ENCODE assay signal across 18 cellular contexts in genomic region chr12:6053541-6053940, GRCh38.
A peak's percentile ranks its signal among the peaks of the same experiment; 100 is the strongest.
DNase-seq lines count a peak whose midpoint lies in the region; TF ChIP-seq lines count a peak whose summit lies in the region.
"Had no signal": no experiment of that assay in that cellular context is flagged by ENCODE, and none has a peak within 500 bp of the region (broad histone marks: within the 10 kb centered on the region; RNA-seq: fewer than 3 reads in every experiment).

No MANE protein-coding gene starts in this region.

- no peaks in the 10 kb centered on the region for H3K27me3 ChIP-seq in hepatocyte

- peak overlapping the region; percentile 84 for H3K27ac Mint-ChIP-seq in chondrocyte (ENCODE audit: unreplicated experiment)

- no peak overlapping the region for H3K4me3 ChIP-seq in hepatocyte
- H3K4me3 ChIP-seq in retinal pigment epithelial cell (ENCODE audit: low read length) = no peak overlapping the region
- H3K4me3 ChIP-seq: BLaER1 treated with 17β-estradiol and CSF1 and Interleukin-3, amounts not matched to agents 10 nM and 100 nM; HAP-1 had no signal

- no peaks in the 10 kb centered on the region for H3K36me3 Mint-ChIP-seq in chondrocyte (ENCODE audit: low read depth)

- peak overlapping the region; percentile 40 for H3K27ac ChIP-seq in hepatocyte
- H3K27ac ChIP-seq: BLaER1 treated with 17β-estradiol and CSF1 and Interleukin-3, amounts not matched to agents 10 nM and 100 nM; neutrophil had no signal

- no peaks in the 10 kb centered on the region for H3K27me3 Mint-ChIP-seq in chondrocyte (ENCODE audit: low read depth)

- peaks cover 46% of the 10 kb centered on the region for H3K4me1 Mint-ChIP-seq in chondrocyte (ENCODE audit: low read depth)

- H3K36me3 ChIP-seq in hepatocyte (replicated peaks; ENCODE audit: insufficient read depth, low read depth) = no peaks in the 10 kb centered on the region
- H3K36me3 ChIP-seq: BLaER1 treated with 17β-estradiol and CSF1 and Interleukin-3, amounts not matched to agents 10 nM and 100 nM; HAP-1; neutrophil had no signal

- H2AFZ ChIP-seq in hepatocyte = no peak overlapping the region

- no peak overlapping the region for H3K4me2 ChIP-seq in hepatocyte
- H3K4me2 ChIP-seq: BLaER1 treated with 17β-estradiol and CSF1 and Interleukin-3, amounts not matched to agents 10 nM and 100 nM had no signal

- no peaks in the 10 kb centered on the region for H3K79me2 ChIP-seq in hepatocyte

- no peaks in the 10 kb centered on the region for H3K9me2 ChIP-seq in hepatocyte (replicated peaks; ENCODE audit: insufficient read depth)

- H4K20me1 ChIP-seq in hepatocyte (ENCODE audit: insufficient read depth, poor library complexity, severe bottlenecking) = no peaks in the 10 kb centered on the region
- H4K20me1 ChIP-seq: BLaER1 treated with 17β-estradiol and CSF1 and Interleukin-3, amounts not matched to agents 10 nM and 100 nM had no signal

- peak; percentile 47 for DNase-seq in GM03348 (ENCODE audit: low spot score)
- no peak for DNase-seq in chondrocyte (ENCODE audit: low spot score)
- DNase-seq in hepatocyte (ENCODE audit: low spot score) = no peak
- DNase-seq in retinal pigment epithelial cell (ENCODE audit: low read depth) = peak; percentile 66
- no peak for DNase-seq in activated T-cell treated with anti-CD3 and anti-CD28 coated beads for 4 hours
- no peak for DNase-seq in NCI-H524 treated with DMSO at 0.1 percent for 48 hours (lab: John Stamatoyannopoulos, UW)
- no peak for DNase-seq in NCI-H748 (lab: John Stamatoyannopoulos, UW; ENCODE audit: unreplicated experiment)
- DNase-seq in DMS 273 treated with DMSO at 0.1 percent for 48 hours (lab: John Stamatoyannopoulos, UW) = no peak
- DNase-seq: activated CD8-positive, alpha-beta memory T cell treated with anti-CD3 and anti-CD28 coated beads, Interleukin-2, amount 50 U/mL, for 4 hours; anterior cingulate cortex; DMS53; midbrain; NCI-H1417; NCI-H345; T1000 had no signal

- peaks cover 27% of the 10 kb centered on the region for H3K4me1 ChIP-seq in hepatocyte (ENCODE audit: insufficient read depth)
- H3K4me1 ChIP-seq: HAP-1 had no signal

- no peaks in the 10 kb centered on the region for H3K9me3 Mint-ChIP-seq in chondrocyte (ENCODE audit: low read depth)

- H3K9me3 ChIP-seq in hepatocyte (ENCODE audit: low read depth) = no peaks in the 10 kb centered on the region
- H3K9me3 ChIP-seq: HAP-1, neutrophil had no signal

- peak; percentile 48 for TF ChIP-seq CTCF in chondrocyte (IDR thresholded peaks at IDR 0.05)
- no peak for TF ChIP-seq CTCF in hepatocyte (IDR thresholded peaks at IDR 0.05; ENCODE audit: poor library complexity)
- no peak for TF ChIP-seq CTCF in retinal pigment epithelial cell (conservative IDR thresholded peaks at IDR 0.05; ENCODE audit: low read depth, low read length)

- 73% methylated on average over 4 of the region's 4 CpGs for WGBS in hepatocyte (ENCODE audit: low lambda C conversion rate, missing lambda C conversion rate)

- H3K4me3 Mint-ChIP-seq in chondrocyte (ENCODE audit: unreplicated experiment) = no peak overlapping the region

Comparison
In these comparisons a context has a peak if more than half of its experiments do, and no peak if none do; other contexts are left out.
1. DNase-seq: peak in GM03348 (single experiment) and retinal pigment epithelial cell (single experiment); none in chondrocyte (single experiment), hepatocyte (single experiment), activated T-cell treated with anti-CD3 and anti-CD28 coated beads for 4 hours (single experiment), NCI-H524 treated with DMSO at 0.1 percent for 48 hours (single experiment), NCI-H748 (single experiment) and DMS 273 treated with DMSO at 0.1 percent for 48 hours (single experiment).